Comparison of ENCODE assay signal across 11 cellular contexts in the genomic region with DNA sequence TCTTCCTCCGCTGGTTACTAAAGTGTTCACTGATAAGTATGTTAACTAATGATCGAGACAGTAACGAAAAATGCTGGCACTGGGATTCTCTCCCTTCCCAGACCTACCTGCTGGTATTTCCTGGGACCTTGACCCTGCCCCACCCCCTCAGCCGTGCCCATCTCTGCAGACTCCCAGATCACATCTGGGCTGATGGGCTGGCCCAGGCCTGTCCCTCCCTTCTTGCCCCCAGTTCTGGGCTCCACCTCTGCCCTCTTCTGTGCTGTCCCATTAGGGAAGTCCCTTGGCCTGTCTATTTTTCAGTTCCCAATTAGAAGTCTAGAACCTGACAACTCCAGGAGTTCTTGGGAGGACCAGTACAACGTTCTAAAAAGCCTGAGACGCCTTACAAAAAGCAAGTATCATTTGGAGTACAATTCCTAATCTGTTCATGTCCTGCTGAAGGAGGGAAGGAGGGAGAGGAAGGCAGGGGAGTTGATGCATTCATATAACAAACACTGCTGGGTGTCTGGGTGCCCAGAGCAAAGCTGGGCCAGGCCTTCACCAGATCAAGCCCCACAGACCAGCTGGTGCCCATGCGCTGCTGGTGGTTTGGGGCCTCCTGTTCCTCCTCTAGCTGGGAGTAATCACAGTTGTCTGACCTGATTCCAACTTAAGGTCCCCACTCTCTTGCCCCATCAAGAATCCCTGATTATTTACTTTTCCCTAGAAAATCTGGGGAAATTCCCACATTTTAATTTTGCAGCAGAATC. TPM values are rescaled to one million over a fixed set of nuclear protein-coding genes. Genes with fewer than 3 reads are reported as not detected.
DNase-seq lines count a peak whose midpoint lies in the region; ATAC-seq and TF ChIP-seq lines count a peak whose summit lies in the region.
"Had no signal": no experiment of that assay in that cellular context is flagged by ENCODE, and none has a peak within 500 bp of the region (broad histone marks: within the 10 kb centered on the region; RNA-seq: fewer than 3 reads in every experiment).

No MANE protein-coding gene starts in this region.

- H3K9me3 ChIP-seq in Caco-2 (no peaks in the 10 kb centered on the region), HUES6 (ENCODE audit: control insufficient read depth, insufficient read depth, low read depth, low read length) (no peaks in the 10 kb centered on the region), sigmoid colon (no peaks in the 10 kb centered on the region), thyroid gland (no peaks in the 10 kb centered on the region)

- H3K4me1 ChIP-seq in Caco-2 (peaks cover 38% of the 10 kb centered on the region), HUES6 (ENCODE audit: control insufficient read depth, insufficient read depth, low read length) (peaks cover 6% of the 10 kb centered on the region; the same call in 1 of the 2 replicates), sigmoid colon (peaks cover 0 to 65% (median 63%) of the 10 kb centered on the region in 4 donors), thyroid gland (peaks cover 0 to 8% of the 10 kb centered on the region in 2 donors)

- DNase-seq in Caco-2 (no peak), sigmoid colon (no peak), G401 (ENCODE audit: low spot score) (no peak), GM10248 (ENCODE audit: extremely low spot score) (no peak), thyroid gland (no peak)
- DNase-seq: EL, NCI-H1436 treated with DMSO at 0.1 percent for 48 hours had no signal

- no peak for ATAC-seq in GM18858 (IDR thresholded peaks at IDR 0.05; ENCODE audit: unreplicated experiment)

- no peak for TF ChIP-seq CTCF in Caco-2 (IDR thresholded peaks at IDR 0.05; ENCODE audit: insufficient read depth in 1 of 2, low read depth in 1 of 2, low read length in 1 of 2, severe bottlenecking in 1 of 2, unreplicated experiment in 1 of 2)
- TF ChIP-seq CTCF in sigmoid colon (IDR thresholded peaks at IDR 0.05), result no peak
- TF ChIP-seq CTCF in GM10248 (IDR thresholded peaks at IDR 0.05; ENCODE audit: control extremely low read depth, extremely low read depth, low read depth, missing control alignments), result no peak
- TF ChIP-seq CTCF in thyroid gland (IDR thresholded peaks at IDR 0.05), result no peak

- no peaks in the 10 kb centered on the region for H3K27me3 Mint-ChIP-seq in Caco-2 (ENCODE audit: insufficient read depth, unreplicated experiment)
- H3K27me3 Mint-ChIP-seq in dendritic cell treated with granulocyte-macrophage colony-stimulating factor and Interleukin-4, amounts not matched to agents 40 ng/mL and 50 ng/mL, for 4 days, result no peaks in the 10 kb centered on the region

- H3K36me3 Mint-ChIP-seq in Caco-2 (ENCODE audit: insufficient read depth, unreplicated experiment), result peaks cover 10% of the 10 kb centered on the region
- no peaks in the 10 kb centered on the region for H3K36me3 Mint-ChIP-seq in dendritic cell treated with granulocyte-macrophage colony-stimulating factor and Interleukin-4, amounts not matched to agents 40 ng/mL and 50 ng/mL, for 4 days (ENCODE audit: low read depth)

- H3K27ac ChIP-seq in HUES6 (ENCODE audit: low read depth, low read length) (no peak overlapping the region), sigmoid colon (peak overlapping the region; percentile 62 to 83 (median 76)), thyroid gland (no peak overlapping the region)
- H3K27ac ChIP-seq: HL-60 had no signal

- 29 to 58% methylated on average over 7 of the region's 7 CpGs for WGBS in sigmoid colon, 2 donors
- WGBS in thyroid gland, 2 donors, result 83 to 85% methylated on average over 7 of the region's 7 CpGs

- no peak overlapping the region for H3K4me3 Mint-ChIP-seq in Caco-2 (ENCODE audit: unreplicated experiment)
- peak overlapping the region; percentile 0 for H3K4me3 Mint-ChIP-seq in dendritic cell treated with granulocyte-macrophage colony-stimulating factor and Interleukin-4, amounts not matched to agents 40 ng/mL and 50 ng/mL, for 4 days

- no peak overlapping the region for H3K4me3 ChIP-seq in Caco-2 (ENCODE audit: low read depth, low read length)
- no peak overlapping the region for H3K4me3 ChIP-seq in HUES6 (ENCODE audit: low read depth, low read length)
- H3K4me3 ChIP-seq in sigmoid colon, result no peak overlapping the region
- no peak overlapping the region for H3K4me3 ChIP-seq in thyroid gland (replicated peaks in 1 of 3)

- H3K27me3 ChIP-seq in Caco-2 (replicated peaks; ENCODE audit: control insufficient read depth, insufficient read depth, low read length) (no peaks in the 10 kb centered on the region), HUES6 (ENCODE audit: control insufficient read depth, insufficient read depth, low read length) (peaks cover 16% of the 10 kb centered on the region), sigmoid colon (no peaks in the 10 kb centered on the region), thyroid gland (no peaks in the 10 kb centered on the region)

- H3K36me3 ChIP-seq in Caco-2 (ENCODE audit: control insufficient read depth, insufficient read depth, low read length) (no peaks in the 10 kb centered on the region), HUES6 (ENCODE audit: control insufficient read depth, insufficient read depth, low read length) (no peaks in the 10 kb centered on the region), sigmoid colon (peaks cover 0 to 41% (median 17%) of the 10 kb centered on the region in 4 donors), thyroid gland (no peaks in the 10 kb centered on the region)

- intact Hi-C loops in Caco-2 (cut with micrococcal nuclease; ENCODE audit: unreplicated experiment), result no loop called here
- intact Hi-C loops in dendritic cell treated with granulocyte-macrophage colony-stimulating factor and Interleukin-4, amounts not matched to agents 40 ng/mL and 50 ng/mL, for 4 days (cut with micrococcal nuclease), result no loop called here
- intact Hi-C loops in sigmoid colon (cut with DNase I), result loop anchor here (2.0 kb wide), 1 partner anchor 45 kb away; no protein-coding TSS in a partner anchor
- intact Hi-C loops in thyroid gland (cut with DNase I), result no loop called here

- in situ Hi-C loops in G401 (cut with HindIII; ENCODE audit: low sequenced_read_pairs), result no loop called here

- CTCF ChIA-PET in Caco-2 (lab: Charles Lee) (no interaction called here), GM10248 (lab: Yijun Ruan, JAX) (interaction anchor here (1.0 to 1.7 kb wide), 4 partner anchors 9 to 226 kb away, joined by 3 to 10 read pairs (median 3); no protein-coding TSS in a partner anchor)

- peak overlapping the region; percentile 37 for H3K9ac ChIP-seq in HUES6 (ENCODE audit: low read length)

- peaks cover 2% of the 10 kb centered on the region for H3K9me3 Mint-ChIP-seq in Caco-2 (ENCODE audit: unreplicated experiment)
- peaks cover under 1% of the 10 kb centered on the region for H3K9me3 Mint-ChIP-seq in dendritic cell treated with granulocyte-macrophage colony-stimulating factor and Interleukin-4, amounts not matched to agents 40 ng/mL and 50 ng/mL, for 4 days

- TF ChIP-seq EP300 in sigmoid colon (IDR thresholded peaks at IDR 0.05), result no peak

- H3K27ac Mint-ChIP-seq in Caco-2 (ENCODE audit: unreplicated experiment), result peak overlapping the region; percentile 69
- H3K27ac Mint-ChIP-seq in dendritic cell treated with granulocyte-macrophage colony-stimulating factor and Interleukin-4, amounts not matched to agents 40 ng/mL and 50 ng/mL, for 4 days, result peak overlapping the region; percentile 82

- H3K4me1 Mint-ChIP-seq in Caco-2 (ENCODE audit: low read depth, unreplicated experiment), result peaks cover 34% of the 10 kb centered on the region
- H3K4me1 Mint-ChIP-seq in dendritic cell treated with granulocyte-macrophage colony-stimulating factor and Interleukin-4, amounts not matched to agents 40 ng/mL and 50 ng/mL, for 4 days (ENCODE audit: low read depth), result peaks cover 51% of the 10 kb centered on the region

- BruUV-seq in Caco-2 (replicated peaks; lab: Mats Ljungman, UMichigan), result no TSS peak

- POLR2A ChIA-PET in Caco-2 (lab: Charles Lee) (no interaction called here), GM10248 (lab: Yijun Ruan, JAX) (interaction anchor here (0.6 kb wide), 1 partner anchor 737 kb away, joined by 3 read pairs; no protein-coding TSS in a partner anchor)

- no peak for TF ChIP-seq POLR2A in sigmoid colon (IDR thresholded peaks at IDR 0.05)
- TF ChIP-seq POLR2A in thyroid gland (IDR thresholded peaks at IDR 0.05), result no peak

RNA-seq across cellular contexts. Expression of gene NEURL1B, which starts 47.1 kb away (rescaled TPM):
- total RNA-seq in Caco-2 (2022), result 6.0 and 7.6 TPM in 2 replicates
- total RNA-seq in sigmoid colon, result 10 to 100 TPM; 32.9 to 53.2 (median 45.6) TPM
- polyA plus RNA-seq in sigmoid colon, result 10 to 100 TPM; 12.6 to 29.6 (median 26.6) TPM
- total RNA-seq in G401 (2014; rRNA removed; shearing (Covaris generic)), result 0.75 and 1.6 TPM in 2 replicates
- 10 to 100 TPM in 2 of 4 donors, 1 to 10 TPM in 2; 8.2 to 29.9 (median 10.9) TPM for total RNA-seq in thyroid gland

Comparison
In these comparisons a context has a peak if more than half of its experiments do, and no peak if none do; other contexts are left out.
1. H3K27ac ChIP-seq: peak in sigmoid colon (4 of 4); none in HUES6 (single experiment) and thyroid gland (0 of 3).